Comparison of ENCODE assay signal across 24 cellular contexts in the genomic region with DNA sequence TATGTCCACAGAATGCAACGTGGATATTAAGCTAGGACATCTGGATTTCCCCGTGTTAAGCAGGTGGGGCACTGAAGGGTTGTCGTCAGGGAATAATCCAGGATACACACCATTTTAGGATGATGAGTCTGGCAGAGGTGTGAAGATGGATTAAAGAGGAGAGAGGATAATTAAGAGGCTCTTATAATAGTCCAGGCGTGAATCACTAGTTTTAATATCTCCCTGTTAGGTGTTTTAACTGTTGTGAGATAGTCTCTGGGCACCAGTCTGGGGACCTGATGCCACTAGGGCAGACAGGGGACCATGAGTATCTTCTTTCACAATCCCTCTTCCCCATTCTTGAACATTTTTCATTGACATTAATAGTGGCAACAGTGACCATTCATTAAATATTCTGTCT.
"Had no signal": no experiment of that assay in that cellular context is flagged by ENCODE, and none has a peak within 500 bp of the region (broad histone marks: within the 10 kb centered on the region; RNA-seq: fewer than 3 reads in every experiment).

No MANE protein-coding gene starts in this region.

- H3K36me3 ChIP-seq: colonic mucosa, esophagus muscularis mucosa, esophagus squamous epithelium, gastrocnemius medialis, gastroesophageal sphincter, heart left ventricle, heart right ventricle had no signal

- DNase-seq: colonic mucosa; cortex of kidney; dermis blood vessel endothelial cell; dorsolateral prefrontal cortex; effector CD4-positive, alpha-beta T cell; effector CD8-positive, alpha-beta T cell; effector memory CD4-positive, alpha-beta T cell; effector memory CD8-positive, alpha-beta T cell; endodermal cell; erythroblast; esophagus squamous epithelium; foreskin fibroblast; foreskin keratinocyte; foreskin melanocyte; gastrocnemius medialis; glutamatergic neuron; head of caudate nucleus; heart left ventricle; heart right ventricle had no signal

- H3K4me1 ChIP-seq: colonic mucosa, esophagus muscularis mucosa, esophagus squamous epithelium, foreskin keratinocyte, gastrocnemius medialis, gastroesophageal sphincter had no signal

- H3K9me3 ChIP-seq: colonic mucosa, esophagus squamous epithelium, gastrocnemius medialis had no signal

- ATAC-seq: effector memory CD8-positive, alpha-beta T cell; esophagus mucosa; foreskin keratinocyte; gastrocnemius medialis; gastroesophageal sphincter; heart left ventricle; heart right ventricle had no signal

- H3K27me3 ChIP-seq: colonic mucosa, foreskin keratinocyte had no signal

- H3K27ac ChIP-seq: colonic mucosa, coronary artery, epithelial cell of prostate, esophagus muscularis mucosa, esophagus squamous epithelium, foreskin keratinocyte, gastrocnemius medialis, gastroesophageal sphincter, heart left ventricle, heart right ventricle had no signal

- H3K4me3 ChIP-seq: colonic mucosa, coronary artery, dorsolateral prefrontal cortex, esophagus muscularis mucosa, esophagus squamous epithelium, gastrocnemius medialis, gastroesophageal sphincter, heart left ventricle, heart right ventricle had no signal
